Comparison of ENCODE assay signal across 24 cellular contexts in the genomic region with DNA sequence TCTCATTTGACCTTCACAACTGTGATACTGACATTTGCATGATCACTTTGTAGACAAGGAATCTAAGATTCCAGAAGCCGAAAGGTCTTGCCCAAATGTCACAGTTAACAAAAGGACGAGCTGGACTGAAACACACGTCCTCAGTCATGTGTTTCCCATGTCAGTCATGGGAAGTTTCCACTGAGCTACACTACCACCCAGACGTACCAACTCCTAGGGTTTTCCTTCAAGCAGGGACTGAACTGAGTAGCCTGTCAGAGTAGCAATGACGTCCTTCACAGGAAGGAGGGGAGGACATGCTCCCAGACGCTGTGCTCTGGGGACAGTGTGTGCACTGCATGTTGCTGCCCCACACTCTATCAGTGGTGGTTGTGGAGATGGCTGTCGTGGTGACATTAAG.
"Had no signal": no experiment of that assay in that cellular context is flagged by ENCODE, and none has a peak within 500 bp of the region (broad histone marks: within the 10 kb centered on the region; RNA-seq: fewer than 3 reads in every experiment).

No MANE protein-coding gene starts in this region.

- DNase-seq: activated CD4-positive, alpha-beta T cell treated with anti-CD3 and anti-CD28 coated beads for 4 hours; activated CD4-positive, alpha-beta T cell treated with anti-CD3 and anti-CD28 coated beads, Interleukin-2, amount 50 U/mL, for 48 hours; activated CD8-positive, alpha-beta memory T cell treated with anti-CD3 and anti-CD28 coated beads, Interleukin-2, amount 10 ng/mL, durations not matched to agents 7 days and 5 days; activated gamma-delta T cell; activated naive CD4-positive, alpha-beta T cell treated with anti-CD3 and anti-CD28 coated beads for 36 hours; activated T-cell treated with anti-CD3 and anti-CD28 coated beads, Interleukin-2, amount 50 U/mL, for 4 hours; adrenal gland; anterior cingulate cortex; central memory CD4-positive, alpha-beta T cell; MG63; NCI-H1105; NCI-H1436; NCI-H1694 treated with DMSO at 0.1 percent for 48 hours; NCI-H2029 treated with DMSO at 0.1 percent for 48 hours; NCI-H345; NCI-H510A treated with DMSO at 0.1 percent for 48 hours; NCI-H69; NK-92 treated with Interleukin-12 subunit alpha and Interleukin-12 subunit beta, amount 100 ng/mL, for 24 hours; Peyer's patch; Right ventricle myocardium superior had no signal

- H3K27me3 Mint-ChIP-seq: activated CD8-positive, alpha-beta memory T cell treated with anti-CD3 and anti-CD28 coated beads, Interleukin-2, amount 10 ng/mL, durations not matched to agents 7 days and 5 days; activated naive CD8-positive, alpha-beta T cell had no signal

- H3K4me1 Mint-ChIP-seq: activated CD8-positive, alpha-beta memory T cell treated with anti-CD3 and anti-CD28 coated beads, Interleukin-2, amount 10 ng/mL, durations not matched to agents 7 days and 5 days had no signal

- H3K4me3 ChIP-seq: adrenal gland, MG63, Peyer's patch, SJSA1 had no signal

- H3K4me3 Mint-ChIP-seq: activated CD8-positive, alpha-beta memory T cell treated with anti-CD3 and anti-CD28 coated beads, Interleukin-2, amount 10 ng/mL, durations not matched to agents 7 days and 5 days; activated naive CD4-positive, alpha-beta T cell treated with anti-CD3 and anti-CD28 coated beads for 36 hours; activated naive CD8-positive, alpha-beta T cell; activated T-cell treated with anti-CD3 and anti-CD28 coated beads, Interleukin-2, amount 50 U/mL, for 4 hours; T-helper 1 cell treated with Interleukin-12 subunit alpha and Interleukin-12 subunit beta and Interleukin-4 antibody, amounts not matched to agents 30 μg/mL and 1 μg/mL, for 36 hours had no signal

- H3K9me3 Mint-ChIP-seq: activated naive CD4-positive, alpha-beta T cell treated with anti-CD3 and anti-CD28 coated beads for 36 hours; activated T-cell treated with anti-CD3 and anti-CD28 coated beads, Interleukin-2, amount 50 U/mL, for 4 hours had no signal

- H3K27ac ChIP-seq: adrenal gland, Peyer's patch, RWPE1, SJSA1 had no signal

- H3K27ac Mint-ChIP-seq: activated CD8-positive, alpha-beta memory T cell treated with anti-CD3 and anti-CD28 coated beads, Interleukin-2, amount 10 ng/mL, durations not matched to agents 7 days and 5 days; activated naive CD4-positive, alpha-beta T cell treated with anti-CD3 and anti-CD28 coated beads for 36 hours; activated naive CD8-positive, alpha-beta T cell; T-helper 1 cell treated with Interleukin-12 subunit alpha and Interleukin-12 subunit beta and Interleukin-4 antibody, amounts not matched to agents 30 μg/mL and 1 μg/mL, for 36 hours had no signal

- ATAC-seq: activated CD8-positive, alpha-beta memory T cell treated with anti-CD3 and anti-CD28 coated beads, Interleukin-2, amount 10 ng/mL, durations not matched to agents 7 days and 5 days; activated T-cell treated with anti-CD3 and anti-CD28 coated beads, Interleukin-2, amount 50 U/mL, for 4 hours had no signal

- H3K4me1 ChIP-seq: Peyer's patch, SJSA1 had no signal

- H3K27me3 ChIP-seq: adrenal gland, MG63, Peyer's patch, SJSA1 had no signal

- H3K36me3 ChIP-seq: adrenal gland, MG63, Peyer's patch, SJSA1 had no signal

- H3K9me3 ChIP-seq: adrenal gland, MG63, Peyer's patch, SJSA1 had no signal
